In genomic region chr14:45679852-45680251, GRCh38 we compare ENCODE assay signal across 16 cellular contexts.
DNase-seq lines count a peak whose midpoint lies in the region; ATAC-seq and TF ChIP-seq lines count a peak whose summit lies in the region.
"Had no signal": no experiment of that assay in that cellular context is flagged by ENCODE, and none has a peak within 500 bp of the region (broad histone marks: within the 10 kb centered on the region; RNA-seq: fewer than 3 reads in every experiment).

No MANE protein-coding gene starts in this region.

- no peak overlapping the region for H3K4me3 Mint-ChIP-seq in nephron progenitor cell
- H3K4me3 Mint-ChIP-seq: stimulated activated naive CD8-positive, alpha-beta T cell treated with anti-CD3 and anti-CD28 coated beads, Interleukin-15, Interleukin-2, amounts not matched to agents 100 ng/mL and 50 ng/mL, for 24 hours; T-helper 2 cell treated with Interferon-gamma antibody and Interleukin-4, amounts not matched to agents 5 μg/mL and 100 μg/mL, for 36 hours had no signal

- no peaks in the 10 kb centered on the region for H3K27me3 Mint-ChIP-seq in nephron progenitor cell (ENCODE audit: low read depth, poor library complexity)
- H3K27me3 Mint-ChIP-seq: stimulated activated naive CD8-positive, alpha-beta T cell treated with anti-CD3 and anti-CD28 coated beads, Interleukin-15, Interleukin-2, amounts not matched to agents 100 ng/mL and 50 ng/mL, for 24 hours had no signal

- no peaks in the 10 kb centered on the region for H3K36me3 ChIP-seq in adipocyte (ENCODE audit: control insufficient read depth, insufficient read depth, low read length, severe bottlenecking)
- no peaks in the 10 kb centered on the region for H3K36me3 ChIP-seq in upper lobe of right lung

- H3K9ac ChIP-seq in adipocyte (ENCODE audit: low read length) = no peak overlapping the region

- DNase-seq in DMS53 (lab: John Stamatoyannopoulos, UW) (peak; percentile 11), DMS53 treated with DMSO at 0.1 percent for 48 hours (lab: John Stamatoyannopoulos, UW; ENCODE audit: unreplicated experiment) (no peak), adipocyte (ENCODE audit: low read depth) (peak; percentile 56), foreskin keratinocyte (peak; percentile 79 to 88), upper lobe of right lung (no peak), substantia nigra (lab: John Stamatoyannopoulos, UW) (no peak), nephron progenitor cell (no peak)
- DNase-seq: 8988T, anterior cingulate cortex, GDM1, glutamatergic neuron, GOT3, NCI-H748 treated with DMSO at 0.1 percent for 48 hours had no signal

- no peaks in the 10 kb centered on the region for H3K4me1 Mint-ChIP-seq in nephron progenitor cell

- peaks cover 23% of the 10 kb centered on the region for H3K9me3 Mint-ChIP-seq in nephron progenitor cell

- no peak overlapping the region for H3K4me3 ChIP-seq in adipocyte (ENCODE audit: low read length)
- H3K4me3 ChIP-seq in upper lobe of right lung = no peak overlapping the region

- H3K27ac Mint-ChIP-seq in nephron progenitor cell = no peak overlapping the region
- H3K27ac Mint-ChIP-seq: stimulated activated naive CD8-positive, alpha-beta T cell treated with anti-CD3 and anti-CD28 coated beads, Interleukin-15, Interleukin-2, amounts not matched to agents 100 ng/mL and 50 ng/mL, for 24 hours; T-helper 2 cell treated with Interferon-gamma antibody and Interleukin-4, amounts not matched to agents 5 μg/mL and 100 μg/mL, for 36 hours had no signal

- H3K4me1 ChIP-seq in adipocyte (ENCODE audit: control insufficient read depth, insufficient read depth, low read length) = peaks cover 15% of the 10 kb centered on the region
- peaks cover 18% of the 10 kb centered on the region for H3K4me1 ChIP-seq in foreskin keratinocyte
- peaks cover 6% of the 10 kb centered on the region for H3K4me1 ChIP-seq in upper lobe of right lung

- H3K27ac ChIP-seq in foreskin keratinocyte (no peak overlapping the region), upper lobe of right lung (no peak overlapping the region), substantia nigra (ENCODE audit: low read depth, low read length, poor library complexity, severe bottlenecking) (no peak overlapping the region)

- no peak for TF ChIP-seq CTCF in foreskin keratinocyte (conservative IDR thresholded peaks at IDR 0.05)
- TF ChIP-seq CTCF in upper lobe of right lung (IDR thresholded peaks at IDR 0.05) = no peak
- no peak for TF ChIP-seq CTCF in nephron progenitor cell (IDR thresholded peaks at IDR 0.05)

- peaks cover 5% of the 10 kb centered on the region for H3K9me3 ChIP-seq in adipocyte (ENCODE audit: control insufficient read depth, low read length)
- no peaks in the 10 kb centered on the region for H3K9me3 ChIP-seq in upper lobe of right lung

- intact Hi-C loops in upper lobe of right lung (cut with DNase I) = no loop called here

- no peaks in the 10 kb centered on the region for H3K36me3 Mint-ChIP-seq in nephron progenitor cell (ENCODE audit: low read depth)

- ATAC-seq in foreskin keratinocyte = peak; percentile 98
- ATAC-seq in upper lobe of right lung = peak; percentile 75
- ATAC-seq in GM21423 (IDR thresholded peaks at IDR 0.05; ENCODE audit: unreplicated experiment) = no peak

- H3K27me3 ChIP-seq in adipocyte (replicated peaks; ENCODE audit: control insufficient read depth, insufficient read depth, low read length) = no peaks in the 10 kb centered on the region
- H3K27me3 ChIP-seq in foreskin keratinocyte = no peaks in the 10 kb centered on the region
- no peaks in the 10 kb centered on the region for H3K27me3 ChIP-seq in upper lobe of right lung

Comparison
In these comparisons a context has a peak if more than half of its experiments do, and no peak if none do; other contexts are left out.
1. DNase-seq: peak in DMS53 (single experiment), adipocyte (single experiment) and foreskin keratinocyte (2 of 2); none in DMS53 treated with DMSO at 0.1 percent for 48 hours (single experiment), upper lobe of right lung (single experiment), substantia nigra (0 of 49) and nephron progenitor cell (single experiment).